Comparison of ENCODE assay signal across 8 cellular contexts in the genomic region with DNA sequence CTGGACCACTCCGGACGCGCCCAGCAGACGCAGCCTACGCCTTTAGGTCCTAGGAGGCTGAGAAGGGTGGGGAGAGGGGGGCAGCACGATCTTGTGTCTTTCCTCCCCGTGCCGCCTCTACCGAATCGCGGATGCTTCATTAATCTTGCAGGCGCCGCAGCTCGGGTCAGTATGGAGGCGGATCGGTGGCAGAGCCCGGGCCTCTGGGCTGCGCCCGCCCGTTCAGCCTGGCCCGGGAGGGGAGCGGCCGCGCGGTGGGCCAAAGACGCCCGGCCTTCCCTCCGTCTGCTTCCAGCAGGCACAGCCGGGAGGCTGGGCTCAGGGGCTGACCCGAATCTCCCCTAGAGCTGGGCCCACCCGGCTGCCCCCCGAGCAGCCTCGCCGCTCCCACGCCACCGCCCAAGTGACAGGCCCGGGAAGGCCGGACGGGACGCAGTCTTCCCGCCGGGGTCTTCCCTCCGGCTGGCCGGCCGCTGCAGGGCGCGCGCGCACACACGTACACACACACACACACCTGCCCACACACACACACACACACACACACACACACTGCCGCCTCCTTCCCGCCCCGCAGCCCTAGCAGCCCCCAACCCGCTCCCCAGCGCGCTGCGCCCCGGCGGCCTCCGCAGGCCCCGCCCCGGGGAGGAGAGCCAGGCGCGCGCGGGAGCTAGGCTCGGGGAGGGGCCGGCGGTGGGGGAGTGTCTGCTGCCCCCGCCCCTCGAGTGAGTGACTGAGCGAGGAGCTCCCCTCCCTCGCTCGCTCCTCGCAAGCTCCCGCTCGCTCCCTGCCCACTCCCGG. TPM values are rescaled to one million over a fixed set of nuclear protein-coding genes. Genes with fewer than 3 reads are reported as not detected.
DNase-seq lines count a peak whose midpoint lies in the region; ATAC-seq, FAIRE-seq and TF ChIP-seq lines count a peak whose summit lies in the region.

A gene with protein sequence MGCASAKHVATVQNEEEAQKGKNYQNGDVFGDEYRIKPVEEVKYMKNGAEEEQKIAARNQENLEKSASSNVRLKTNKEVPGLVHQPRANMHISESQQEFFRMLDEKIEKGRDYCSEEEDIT (plus strand): TSS at position 759 of the 798 bp plus-strand sequence. CDS start 90,481 bp downstream, outside the sequence.

- H3K27ac ChIP-seq in AG04450 (ENCODE audit: low read depth, low read length) (peak within 1 kb of the TSS; percentile 39), HepG2 (ENCODE audit: extremely low read length, insufficient read depth, low read length) (no peak within 1 kb of the TSS)

- TF ChIP-seq CTCF in AG04450 (IDR thresholded peaks at IDR 0.05; ENCODE audit: low read depth, low read length) (no peak), HepG2 (CRISPR knock-in tag; IDR thresholded peaks at IDR 0.05) (no peak)

- H3K9me3 ChIP-seq in AG04450 (ENCODE audit: control insufficient read depth, insufficient read depth, low read length): no peaks in the 10 kb centered on the region
- H3K9me3 ChIP-seq in HepG2 (ENCODE audit: low read length): no peaks in the 10 kb centered on the region

- peaks cover 17% of the 10 kb centered on the region for H3K4me1 ChIP-seq in HepG2 (ENCODE audit: insufficient read depth, low read length)

- BruUV-seq in HepG2 (replicated peaks; lab: Mats Ljungman, UMichigan): no TSS peak

- CTCF ChIA-PET in AG04450 (lab: Charles Lee) (interaction anchor here (0.6 to 4.7 kb wide), 7 partner anchors 8 to 731 kb away, joined by 3 to 24 read pairs (median 6); no protein-coding TSS in a partner anchor), HepG2 (lab: Yijun Ruan, JAX; ENCODE audit: low intra/inter-chr PET ratio, low total read pairs) (no interaction called here)

- ATAC-seq in GM18907 (IDR thresholded peaks at IDR 0.05; ENCODE audit: unreplicated experiment): peak; percentile 82
- ATAC-seq in HG03175 (IDR thresholded peaks at IDR 0.05; ENCODE audit: unreplicated experiment): peak; percentile 71
- ATAC-seq in HepG2: peak; percentile 92

- no peaks in the 10 kb centered on the region for H4K20me1 ChIP-seq in HepG2 (ENCODE audit: insufficient read depth, low read length)

- no peak within 1 kb of the TSS for H3K9ac ChIP-seq in HepG2 (ENCODE audit: insufficient read depth, low read depth, low read length)

- no peaks in the 10 kb centered on the region for H3K36me3 ChIP-seq in HepG2 (replicated peaks in 1 of 2; ENCODE audit: control insufficient read depth in 1 of 2, insufficient read depth in 2 of 2, low read length in 2 of 2)

- TF ChIP-seq RAD21 in HepG2 (CRISPR knock-in tag; IDR thresholded peaks at IDR 0.05): no peak

- in situ Hi-C loops in HepG2 (cut with HindIII; ENCODE audit: extremely low pct_ligation_motif_present, low pct_unique_long_range_greater_than_20kb): no loop called here

- H3K27me3 ChIP-seq in AG04450 (ENCODE audit: control insufficient read depth, insufficient read depth, low read length) (no peaks in the 10 kb centered on the region), HepG2 (ENCODE audit: control insufficient read depth in 1 of 2, insufficient read depth in 2 of 2, low read length in 2 of 2) (peaks cover 5 to 53% of the 10 kb centered on the region in 2 experiments)

- TF ChIP-seq EP300 in HepG2 (IDR thresholded peaks at IDR 0.05; ENCODE audit: low read depth in 2 of 2, low read length in 2 of 2): no peak
- no peak for TF ChIP-seq EP300 in HepG2 (CRISPR knock-in tag; IDR thresholded peaks at IDR 0.05; ENCODE audit: borderline replicate concordance)

- H2AFZ ChIP-seq in HepG2 (ENCODE audit: low read length): no peak within 1 kb of the TSS

- peak within 1 kb of the TSS; percentile 67 for H3K4me2 ChIP-seq in HepG2 (ENCODE audit: low read depth, low read length)

- DNase-seq in AG04450 (ENCODE audit: low read depth, low spot score) (peak; percentile 72), NCI-H524 treated with DMSO at 0.1 percent for 48 hours (lab: John Stamatoyannopoulos, UW) (peak; percentile 66), dermis blood vessel endothelial cell (peak; percentile 73), HepG2 (ENCODE audit: low spot score) (no peak)
- DNase-seq in activated CD4-positive, alpha-beta T cell treated with anti-CD3 and anti-CD28 coated beads, Interleukin-2, amount 50 U/mL, for 1 hour: peak; percentile 46
- DNase-seq in stimulated activated CD4-positive, alpha-beta T cell treated with anti-CD3 and anti-CD28 coated beads, Interleukin-2, amount 100 ng/mL, for 4 hours (ENCODE audit: low read depth): peak; percentile 50

- H3K79me2 ChIP-seq in HepG2 (ENCODE audit: insufficient read depth, low read length): no peaks in the 10 kb centered on the region

- TF ChIP-seq POLR2A in HepG2 (IDR thresholded peaks at IDR 0.05; ENCODE audit: insufficient read depth in 1 of 2, low read depth in 2 of 2, low read length in 2 of 2): no peak

- FAIRE-seq in HepG2 (lab: Jason Lieb, UNC): no peak

- intact Hi-C loops in HepG2 (cut with micrococcal nuclease; ENCODE audit: unreplicated experiment): loop anchor here (1.0 kb wide), 1 partner anchor 106 kb away; no protein-coding TSS in a partner anchor

- 50% methylated on average over 4 of the region's 78 CpGs for WGBS in HepG2 (ENCODE audit: low lambda C conversion rate)

- POLR2A ChIA-PET in AG04450 (lab: Yijun Ruan, JAX) (interaction anchor here (0.6 to 1.4 kb wide), 16 partner anchors 8 to 918 kb away, joined by 3 to 7 read pairs (median 4); a partner anchor contains a TSS), HepG2 (lab: Yijun Ruan, JAX) (no interaction called here)

- H3K4me3 ChIP-seq in AG04450 (ENCODE audit: low read depth, low read length) (peak within 1 kb of the TSS; percentile 75), HepG2 (replicated peaks in 1 of 3; ENCODE audit: insufficient read depth in 1 of 3, low read depth in 2 of 3, low read length in 3 of 3) (peak within 1 kb of the TSS; percentile 58 to 73 (median 65); a peak in 5 of 6 replicates)

TF ChIP-seq in HepG2, 621 proteins besides CTCF, POLR2A, EP300 and RAD21 (continues in another document):
- TF ChIP-seq ZNF282 (IDR thresholded peaks at IDR 0.05; ENCODE audit: partially characterized antibody) (no peak), IRX3 (CRISPR knock-in tag; IDR thresholded peaks at IDR 0.05; ENCODE audit: borderline replicate concordance, low read depth) (no peak), SATB2 (CRISPR knock-in tag; IDR thresholded peaks at IDR 0.05) (no peak), SPEN (CRISPR knock-in tag; IDR thresholded peaks at IDR 0.05; ENCODE audit: low read depth) (peak; percentile 33; the same call in 1 of the 2 replicates), NFKB2 (CRISPR knock-in tag; IDR thresholded peaks at IDR 0.05; ENCODE audit: borderline replicate concordance) (no peak), CBX1 (IDR thresholded peaks at IDR 0.05; ENCODE audit: low read depth) (no peak)
- TF ChIP-seq, protein P1, sequence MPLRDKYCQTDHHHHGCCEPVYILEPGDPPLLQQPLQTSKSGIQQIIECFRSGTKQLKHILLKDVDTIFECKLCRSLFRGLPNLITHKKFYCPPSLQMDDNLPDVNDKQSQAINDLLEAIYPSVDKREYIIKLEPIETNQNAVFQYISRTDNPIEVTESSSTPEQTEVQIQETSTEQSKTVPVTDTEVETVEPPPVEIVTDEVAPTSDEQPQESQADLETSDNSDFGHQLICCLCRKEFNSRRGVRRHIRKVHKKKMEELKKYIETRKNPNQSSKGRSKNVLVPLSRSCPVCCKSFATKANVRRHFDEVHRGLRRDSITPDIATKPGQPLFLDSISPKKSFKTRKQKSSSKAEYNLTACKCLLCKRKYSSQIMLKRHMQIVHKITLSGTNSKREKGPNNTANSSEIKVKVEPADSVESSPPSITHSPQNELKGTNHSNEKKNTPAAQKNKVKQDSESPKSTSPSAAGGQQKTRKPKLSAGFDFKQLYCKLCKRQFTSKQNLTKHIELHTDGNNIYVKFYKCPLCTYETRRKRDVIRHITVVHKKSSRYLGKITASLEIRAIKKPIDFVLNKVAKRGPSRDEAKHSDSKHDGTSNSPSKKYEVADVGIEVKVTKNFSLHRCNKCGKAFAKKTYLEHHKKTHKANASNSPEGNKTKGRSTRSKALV (CRISPR knock-in tag; IDR thresholded peaks at IDR 0.05): peak; percentile 89
- TF ChIP-seq, protein P2, sequence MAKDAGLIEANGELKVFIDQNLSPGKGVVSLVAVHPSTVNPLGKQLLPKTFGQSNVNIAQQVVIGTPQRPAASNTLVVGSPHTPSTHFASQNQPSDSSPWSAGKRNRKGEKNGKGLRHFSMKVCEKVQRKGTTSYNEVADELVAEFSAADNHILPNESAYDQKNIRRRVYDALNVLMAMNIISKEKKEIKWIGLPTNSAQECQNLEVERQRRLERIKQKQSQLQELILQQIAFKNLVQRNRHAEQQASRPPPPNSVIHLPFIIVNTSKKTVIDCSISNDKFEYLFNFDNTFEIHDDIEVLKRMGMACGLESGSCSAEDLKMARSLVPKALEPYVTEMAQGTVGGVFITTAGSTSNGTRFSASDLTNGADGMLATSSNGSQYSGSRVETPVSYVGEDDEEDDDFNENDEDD (CRISPR knock-in tag; IDR thresholded peaks at IDR 0.05; ENCODE audit: borderline replicate concordance): peak; percentile 19; the same call in 1 of the 2 replicates

RNA-seq across cellular contexts. Expression of the gene that starts here (rescaled TPM):
- polyA plus RNA-seq in AG04450 (2011; rRNA removed) (21.0 and 29.5 TPM in 2 replicates), HepG2 (2011; rRNA removed) (not detected in 2 replicates)
- 4.1 and 7.0 TPM in 2 replicates for polyA minus RNA-seq in AG04450 (2011; rRNA and poly(A)+ RNA removed)
- total RNA-seq in dermis blood vessel endothelial cell (27.1 and 41.0 TPM in 2 replicates), HepG2 (2016; rRNA removed; fragmentation: Illumina TruSeq; extraction: Trizol) (not detected in 2 replicates)
- total RNA-seq in HepG2 (2016; cell fraction: cytosol; rRNA removed; fragmentation: Illumina TruSeq; extraction: Trizol; ENCODE audit: low read depth): not detected in 2 replicates
- not detected in 2 replicates for total RNA-seq in HepG2 (2016; cell fraction: insoluble cytoplasmic fraction; rRNA removed; fragmentation: Illumina TruSeq; extraction: Trizol)
- not detected in 2 replicates for total RNA-seq in HepG2 (2016; cell fraction: membrane; rRNA removed; fragmentation: Illumina TruSeq; extraction: Trizol)
- not detected in 2 replicates for total RNA-seq in HepG2 (2016; cell fraction: nucleus; rRNA removed; fragmentation: Illumina TruSeq; extraction: Trizol)
- not detected in 2 replicates for polyA plus RNA-seq in HepG2 (2011; cell fraction: cytosol; rRNA removed)
- polyA plus RNA-seq in HepG2 (2011; cell fraction: nucleus; rRNA removed): not detected in 2 replicates
- polyA plus RNA-seq in HepG2 (2012): not detected in 2 replicates
- not detected in 2 replicates for polyA plus RNA-seq in HepG2 (2016; cell fraction: cytosol; fragmentation: Illumina TruSeq; extraction: Trizol; ENCODE audit: low read depth)
- not detected in 2 replicates for polyA plus RNA-seq in HepG2 (2016; cell fraction: insoluble cytoplasmic fraction; fragmentation: Illumina TruSeq; extraction: Trizol; ENCODE audit: low read depth)
- not detected in 2 replicates for polyA plus RNA-seq in HepG2 (2016; cell fraction: membrane; fragmentation: Illumina TruSeq; extraction: Trizol; ENCODE audit: low read depth)
- not detected in 2 replicates for polyA plus RNA-seq in HepG2 (2016; cell fraction: nucleus; fragmentation: Illumina TruSeq; extraction: Trizol; ENCODE audit: insufficient read depth, low read depth)
- not detected in 2 replicates for polyA minus RNA-seq in HepG2 (2011; rRNA and poly(A)+ RNA removed; ENCODE audit: low replicate concordance)
- polyA minus RNA-seq in HepG2 (2011; cell fraction: cytosol; rRNA and poly(A)+ RNA removed): not detected in 2 replicates
- not detected in 2 replicates for polyA minus RNA-seq in HepG2 (2011; cell fraction: nucleus; rRNA and poly(A)+ RNA removed)

Comparison
In these comparisons a context has a peak if more than half of its experiments do, and no peak if none do; other contexts are left out.
1. RNA of the gene that starts here (total RNA-seq): 27.1 to 41.0 TPM in dermis blood vessel endothelial cell; not detected in HepG2; every median in the first group is over 10 times any median in the second.
2. RNA of the gene that starts here (polyA plus RNA-seq): 21.0 to 29.5 TPM in AG04450; not detected in HepG2; every median in the first group is over 10 times any median in the second.
3. Peak in ATAC-seq, H3K4me3 ChIP-seq and H3K4me2 ChIP-seq in HepG2; RNA of the gene not detected or under 1 TPM.
4. Peak in every context shown above with its lines, with median percentiles within 50 percentile points of each other: ATAC-seq.